ENCODE assay signal across 24 cellular contexts in genomic region chr4:140707325-140707724, GRCh38. TPM values are rescaled to one million over a fixed set of nuclear protein-coding genes. Genes with fewer than 3 reads are reported as not detected.
A peak's percentile ranks its signal among the peaks of the same experiment; 100 is the strongest.
DNase-seq lines count a peak whose midpoint lies in the region; ATAC-seq, FAIRE-seq and TF ChIP-seq lines count a peak whose summit lies in the region.
"Had no signal": no experiment of that assay in that cellular context is flagged by ENCODE, and none has a peak within 500 bp of the region (broad histone marks: within the 10 kb centered on the region; RNA-seq: fewer than 3 reads in every experiment).

No MANE protein-coding gene starts in this region.

- no peaks in the 10 kb centered on the region for H3K9me3 Mint-ChIP-seq in stimulated activated memory B cell treated with anti-CD40 and anti-IgM and Interleukin-4, amounts not matched to agents 10 μg/mL and 1 μg/mL and 100 μg/mL, for 72 hours
- H3K9me3 Mint-ChIP-seq: CD4-positive, alpha-beta T cell had no signal

- H3K4me3 ChIP-seq in esophagus muscularis mucosa: no peak overlapping the region
- no peak overlapping the region for H3K4me3 ChIP-seq in ascending aorta
- H3K4me3 ChIP-seq: A549, BLaER1, GM23338, HAP-1, K562, MG63 had no signal

- TF ChIP-seq POLR2A in esophagus muscularis mucosa (IDR thresholded peaks at IDR 0.05; ENCODE audit: low read depth): no peak

- no peak for DNase-seq in GM18507 (ENCODE audit: extremely low spot score, insufficient read length, low read depth)
- peak; percentile 29 for DNase-seq in esophagus muscularis mucosa (ENCODE audit: extremely low spot score)
- DNase-seq in DMS79 treated with DMSO at 0.1 percent for 48 hours (lab: John Stamatoyannopoulos, UW): no peak
- DNase-seq in ascending aorta (ENCODE audit: low spot score in 2 of 2): no peak
- DNase-seq in activated naive CD4-positive, alpha-beta T cell treated with anti-CD3 and anti-CD28 coated beads, Interleukin-2, amount 50 U/mL, for 16 hours: no peak
- no peak for DNase-seq in GM19238 (ENCODE audit: insufficient read length, low spot score)
- DNase-seq: CD4-positive, alpha-beta T cell; COR-L47; DMS79; MG63; NCI-H1048; NCI-H1417 treated with DMSO at 0.1 percent for 48 hours; NCI-H187; NCI-H446 treated with DMSO at 0.1 percent for 48 hours; NCI-H526 treated with DMSO at 0.1 percent for 48 hours; PC-3; SHP77 had no signal

- ATAC-seq in HG03354 (IDR thresholded peaks at IDR 0.05; ENCODE audit: poor library complexity, severe bottlenecking, unreplicated experiment): peak; percentile 63
- ATAC-seq in stimulated activated memory B cell treated with anti-CD40 and anti-IgM and Interleukin-4, amounts not matched to agents 10 μg/mL and 1 μg/mL and 100 μg/mL, for 72 hours: peak; percentile 61
- ATAC-seq: A549, GM23338, K562, PC-3 had no signal

- H3K9me3 ChIP-seq in esophagus muscularis mucosa (no peaks in the 10 kb centered on the region), ascending aorta (no peaks in the 10 kb centered on the region)
- H3K9me3 ChIP-seq: A549, HAP-1, MG63 had no signal

- H3K4me1 ChIP-seq in esophagus muscularis mucosa (peaks cover 0 to 16% (median 6%) of the 10 kb centered on the region in 4 donors), ascending aorta (peaks cover 0 to 4% of the 10 kb centered on the region in 2 donors)
- H3K4me1 ChIP-seq: A549, BLaER1, HAP-1 had no signal

- H3K27me3 ChIP-seq in esophagus muscularis mucosa: no peaks in the 10 kb centered on the region
- H3K27me3 ChIP-seq in ascending aorta: no peaks in the 10 kb centered on the region
- H3K27me3 ChIP-seq: BLaER1, MG63 had no signal

- TF ChIP-seq CTCF in esophagus muscularis mucosa (IDR thresholded peaks at IDR 0.05) (no peak), ascending aorta (IDR thresholded peaks at IDR 0.05) (no peak)

- peaks cover 88% of the 10 kb centered on the region for H3K4me1 Mint-ChIP-seq in stimulated activated memory B cell treated with anti-CD40 and anti-IgM and Interleukin-4, amounts not matched to agents 10 μg/mL and 1 μg/mL and 100 μg/mL, for 72 hours

- H3K36me3 Mint-ChIP-seq in stimulated activated memory B cell treated with anti-CD40 and anti-IgM and Interleukin-4, amounts not matched to agents 10 μg/mL and 1 μg/mL and 100 μg/mL, for 72 hours: peaks cover 6% of the 10 kb centered on the region

- no peak for TF ChIP-seq EP300 in esophagus muscularis mucosa (IDR thresholded peaks at IDR 0.05)

- H3K27ac ChIP-seq in esophagus muscularis mucosa (replicated peaks in 1 of 4): no peak overlapping the region
- no peak overlapping the region for H3K27ac ChIP-seq in ascending aorta
- H3K27ac ChIP-seq: A549, BLaER1 had no signal

- 82% methylated on average over 1 of the region's 1 CpG for WGBS in esophagus muscularis mucosa

- H3K36me3 ChIP-seq in esophagus muscularis mucosa (no peaks in the 10 kb centered on the region), ascending aorta (no peaks in the 10 kb centered on the region)
- H3K36me3 ChIP-seq: BLaER1, HAP-1, MG63 had no signal

- FAIRE-seq in GM18507 (lab: Jason Lieb, UNC): peak; percentile 9
- FAIRE-seq: A549, K562 had no signal

- H3K27ac Mint-ChIP-seq in stimulated activated memory B cell treated with anti-CD40 and anti-IgM and Interleukin-4, amounts not matched to agents 10 μg/mL and 1 μg/mL and 100 μg/mL, for 72 hours: peak overlapping the region; percentile 83
- H3K27ac Mint-ChIP-seq: CD4-positive, alpha-beta T cell; GM23338 had no signal

- no peaks in the 10 kb centered on the region for H3K27me3 Mint-ChIP-seq in stimulated activated memory B cell treated with anti-CD40 and anti-IgM and Interleukin-4, amounts not matched to agents 10 μg/mL and 1 μg/mL and 100 μg/mL, for 72 hours

- H3K4me3 Mint-ChIP-seq in stimulated activated memory B cell treated with anti-CD40 and anti-IgM and Interleukin-4, amounts not matched to agents 10 μg/mL and 1 μg/mL and 100 μg/mL, for 72 hours: no peak overlapping the region
- H3K4me3 Mint-ChIP-seq: CD4-positive, alpha-beta T cell; GM23338 had no signal

- intact Hi-C loops in esophagus muscularis mucosa (cut with DNase I): no loop called here
- intact Hi-C loops in ascending aorta (cut with DNase I): no loop called here

RNA-seq across cellular contexts. Expression of gene TBC1D9, which starts 48.9 kb away (rescaled TPM):
- total RNA-seq in esophagus muscularis mucosa (10 to 100 TPM; 15.4 to 23.8 (median 21.3) TPM), ascending aorta (25.5 TPM)
